In the genomic region with DNA sequence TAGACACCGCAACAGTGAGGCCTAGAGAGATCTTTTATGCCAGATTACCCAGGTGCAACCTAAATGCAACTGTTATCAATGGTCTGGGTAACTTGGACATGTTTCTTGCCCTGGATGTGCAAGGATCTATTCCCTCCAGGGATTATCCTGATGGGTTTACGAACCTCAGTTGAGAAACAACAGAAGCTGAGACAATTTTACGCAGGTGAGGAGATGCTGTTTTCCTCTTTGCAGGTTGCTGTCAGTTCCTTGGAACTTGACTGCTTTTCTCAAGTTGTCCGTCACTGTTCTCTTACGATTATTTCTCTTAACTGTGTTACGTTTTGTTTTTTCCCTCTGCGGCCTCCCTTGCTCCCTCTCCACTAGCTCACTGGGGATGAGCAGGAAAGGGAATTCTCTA, we compare ENCODE assay signal across 8 cellular contexts. TPM values are rescaled to one million over a fixed set of nuclear protein-coding genes. Genes with fewer than 3 reads are reported as not detected.
A peak's percentile ranks its signal among the peaks of the same experiment; 100 is the strongest.
DNase-seq lines count a peak whose midpoint lies in the region; ATAC-seq, FAIRE-seq and TF ChIP-seq lines count a peak whose summit lies in the region.

No MANE protein-coding gene starts in this region.

- ATAC-seq in SK-N-SH treated with all-trans-retinoic acid at 6 μM for 48 hours (no peak), GM21717 (IDR thresholded peaks at IDR 0.05; ENCODE audit: unreplicated experiment) (no peak)

- H3K4me2 ChIP-seq in SK-N-SH (peak overlapping the region; percentile 81), keratinocyte (ENCODE audit: control insufficient read depth, extremely low read depth, insufficient read depth, low read depth, low read length) (peak overlapping the region; percentile 91)

- H2AFZ ChIP-seq in SK-N-SH (ENCODE audit: low read depth) (no peak overlapping the region), keratinocyte (ENCODE audit: control insufficient read depth, low read length) (no peak overlapping the region)

- H3K4me1 ChIP-seq in SK-N-SH (ENCODE audit: control insufficient read depth in 1 of 2, insufficient read depth in 2 of 2, low read depth in 1 of 2, low read length in 1 of 2) (peaks cover 23 to 49% of the 10 kb centered on the region in 2 experiments; a peak in 3 of 4 replicates), keratinocyte (ENCODE audit: control insufficient read depth, extremely low read depth, insufficient read depth, low read length) (peaks cover 39% of the 10 kb centered on the region), stomach smooth muscle (ENCODE audit: control insufficient read depth, insufficient read depth, low read length) (peaks cover 26% of the 10 kb centered on the region)

- H3K4me3 Mint-ChIP-seq in activated naive CD8-positive, alpha-beta T cell treated with anti-CD3 and anti-CD28 coated beads for 36 hours: peak overlapping the region; percentile 88

- no peaks in the 10 kb centered on the region for H3K9me1 ChIP-seq in keratinocyte (ENCODE audit: control insufficient read depth, extremely low read depth, insufficient read depth, low read length)

- peaks cover 48 to 50% of the 10 kb centered on the region in 2 experiments for H3K36me3 ChIP-seq in SK-N-SH (replicated peaks in 1 of 2; ENCODE audit: control insufficient read depth in 1 of 2, insufficient read depth in 2 of 2, low read length in 1 of 2)
- H3K36me3 ChIP-seq in keratinocyte (ENCODE audit: control insufficient read depth in 2 of 2, extremely low read depth in 1 of 2, insufficient read depth in 2 of 2, low read length in 2 of 2): no peaks in the 10 kb centered on the region
- peaks cover 2 to 3% of the 10 kb centered on the region in 2 donors for H3K36me3 ChIP-seq in stomach smooth muscle (ENCODE audit: control insufficient read depth in 2 of 2, insufficient read depth in 2 of 2, low read length in 2 of 2)

- H3K27me3 Mint-ChIP-seq in activated naive CD8-positive, alpha-beta T cell treated with anti-CD3 and anti-CD28 coated beads for 36 hours: no peaks in the 10 kb centered on the region

- DNase-seq in SK-N-SH: no peak
- DNase-seq in activated naive CD8-positive, alpha-beta T cell treated with anti-CD3 and anti-CD28 coated beads for 36 hours: no peak
- DNase-seq in keratinocyte (ENCODE audit: low read depth, low spot score): no peak
- DNase-seq in stimulated activated naive CD4-positive, alpha-beta T cell treated with Interleukin-2 at 50 U/mL for 16 hours (lab: John Stamatoyannopoulos, UW): no peak
- DNase-seq in GDM1 (lab: John Stamatoyannopoulos, UW): no peak

- H4K20me1 ChIP-seq in SK-N-SH (ENCODE audit: insufficient read depth) (peaks cover 54% of the 10 kb centered on the region), keratinocyte (ENCODE audit: control insufficient read depth, extremely low read depth, insufficient read depth, low read length) (peaks cover 14% of the 10 kb centered on the region)

- H3K9me3 Mint-ChIP-seq in activated naive CD8-positive, alpha-beta T cell treated with anti-CD3 and anti-CD28 coated beads for 36 hours: peaks cover 11% of the 10 kb centered on the region

- H3K9me3 ChIP-seq in SK-N-SH: no peaks in the 10 kb centered on the region
- H3K9me3 ChIP-seq in keratinocyte (ENCODE audit: control insufficient read depth, low read depth, low read length): no peaks in the 10 kb centered on the region
- no peaks in the 10 kb centered on the region for H3K9me3 ChIP-seq in stomach smooth muscle (ENCODE audit: control insufficient read depth in 2 of 2, low read length in 2 of 2)

- peaks cover 77% of the 10 kb centered on the region for H3K79me2 ChIP-seq in SK-N-SH (ENCODE audit: insufficient read depth)
- H3K79me2 ChIP-seq in keratinocyte (ENCODE audit: control insufficient read depth, insufficient read depth, low read length): peaks cover 60% of the 10 kb centered on the region

- no peak for TF ChIP-seq EP300 in SK-N-SH (IDR thresholded peaks at IDR 0.05; ENCODE audit: borderline replicate concordance in 1 of 2, low read depth in 1 of 2, low read length in 1 of 2)

- H3K27ac ChIP-seq in SK-N-SH (ENCODE audit: low read depth in 2 of 2, low read length in 1 of 2) (peak overlapping the region in 1 of 2 experiments; percentile 79; a peak in 3 of 4 replicates), keratinocyte (ENCODE audit: control insufficient read depth, insufficient read depth, low read length) (peak overlapping the region; percentile 79), stomach smooth muscle (ENCODE audit: low read length) (peak overlapping the region; percentile 89)

- dilution Hi-C loops in keratinocyte (cut with MboI; ENCODE audit: extremely low pct_ligation_motif_present, low sequenced_read_pairs): no loop called here

- H3K9ac ChIP-seq in SK-N-SH (peak overlapping the region; percentile 79), keratinocyte (ENCODE audit: control insufficient read depth, extremely low read depth, insufficient read depth, low read length) (peak overlapping the region; percentile 88), stomach smooth muscle (ENCODE audit: low read length in 2 of 2) (peak overlapping the region; percentile 75 to 93)

- peaks cover 54% of the 10 kb centered on the region for H3K36me3 Mint-ChIP-seq in activated naive CD8-positive, alpha-beta T cell treated with anti-CD3 and anti-CD28 coated beads for 36 hours

- 20% methylated on average over 7 of the region's 7 CpGs for WGBS in SK-N-SH (ENCODE audit: low lambda C conversion rate)

- TF ChIP-seq RAD21 in SK-N-SH (IDR thresholded peaks at IDR 0.05; ENCODE audit: low read length): no peak

- H3K27me3 ChIP-seq in SK-N-SH (ENCODE audit: insufficient read depth): no peaks in the 10 kb centered on the region
- no peaks in the 10 kb centered on the region for H3K27me3 ChIP-seq in keratinocyte (ENCODE audit: control insufficient read depth, extremely low read depth, insufficient read depth, low read length)
- no peaks in the 10 kb centered on the region for H3K27me3 ChIP-seq in stomach smooth muscle (ENCODE audit: control insufficient read depth in 1 of 2, insufficient read depth in 2 of 2, low read length in 2 of 2)

- peak overlapping the region; percentile 88 for H3K27ac Mint-ChIP-seq in activated naive CD8-positive, alpha-beta T cell treated with anti-CD3 and anti-CD28 coated beads for 36 hours

- TF ChIP-seq CTCF in SK-N-SH (IDR thresholded peaks at IDR 0.05): no peak
- no peak for TF ChIP-seq CTCF in keratinocyte (optimal IDR thresholded peaks at IDR 0.05 in 1 of 3, IDR thresholded peaks at IDR 0.05 in 1 of 3, conservative IDR thresholded peaks at IDR 0.05 in 1 of 3; ENCODE audit: extremely low read depth in 1 of 3, insufficient read depth in 2 of 3, low read length in 3 of 3)

- no peaks in the 10 kb centered on the region for H3K9me2 ChIP-seq in SK-N-SH

- CTCF ChIA-PET in SK-N-SH (lab: Yijun Ruan, JAX): interaction anchor here (1.0 to 2.5 kb wide), 4 partner anchors 27 to 252 kb away, joined by 3 to 12 read pairs (median 7); a partner anchor contains a TSS

- peaks cover 43% of the 10 kb centered on the region for H3F3A ChIP-seq in SK-N-SH (replicated peaks; ENCODE audit: insufficient read depth)

- peaks cover 60% of the 10 kb centered on the region for H3K4me1 Mint-ChIP-seq in activated naive CD8-positive, alpha-beta T cell treated with anti-CD3 and anti-CD28 coated beads for 36 hours

- H3K4me3 ChIP-seq in SK-N-SH (ENCODE audit: low read depth in 2 of 2, low read length in 1 of 2) (peak overlapping the region; percentile 72 to 87), keratinocyte (ENCODE audit: control insufficient read depth in 2 of 3, extremely low read depth in 1 of 3, insufficient read depth in 2 of 3, low read depth in 1 of 3, low read length in 3 of 3) (peak overlapping the region; percentile 61 to 78 (median 68)), stomach smooth muscle (ENCODE audit: low read length in 2 of 2) (peak overlapping the region; percentile 61 to 92)

- FAIRE-seq in keratinocyte (lab: Jason Lieb, UNC): no peak

- POLR2A ChIA-PET in SK-N-SH (lab: Yijun Ruan, JAX): interaction anchor here (0.8 to 1.9 kb wide), 5 partner anchors 38 to 683 kb away, joined by 3 to 4 read pairs (median 3); a partner anchor contains a TSS

TF ChIP-seq in SK-N-SH, 30 proteins besides CTCF, POLR2A, EP300 and RAD21 (continues in another document):
- TF ChIP-seq TEAD4 (IDR thresholded peaks at IDR 0.05; ENCODE audit: borderline replicate concordance, insufficient read depth) (no peak), RXRA (IDR thresholded peaks at IDR 0.05; ENCODE audit: borderline replicate concordance, low read depth) (no peak), MEF2A (IDR thresholded peaks at IDR 0.05; ENCODE audit: borderline replicate concordance, low read depth) (no peak)

TF ChIP-seq in SK-N-SH treated with all-trans-retinoic acid at 6 μM for 48 hours, 23 proteins besides CTCF, POLR2A, EP300 and RAD21 (continues in another document):
- TF ChIP-seq CSDC2 (CRISPR knock-in tag; IDR thresholded peaks at IDR 0.05): no peak

RNA-seq across cellular contexts. Expression of a gene that starts 1.4 kb away (rescaled TPM):
- polyA plus RNA-seq in SK-N-SH (2012; rRNA removed): 4.1 and 4.8 TPM in 2 replicates
- polyA plus RNA-seq in SK-N-SH (2012; cell fraction: cytosol; rRNA removed): 7.9 and 8.7 TPM in 2 replicates
- polyA plus RNA-seq in SK-N-SH (2012; cell fraction: nucleus; rRNA removed): 3.3 and 5.1 TPM in 2 replicates
- 10 to 100 TPM; 30.1 to 31.5 TPM for total RNA-seq in activated naive CD8-positive, alpha-beta T cell treated with anti-CD3 and anti-CD28 coated beads for 36 hours
- polyA plus RNA-seq in keratinocyte: 5.1 to 7.7 TPM (median 5.7 TPM) in 3 replicates
- polyA plus RNA-seq in keratinocyte (2011; ENCODE audit: low read depth): 6.2 TPM
- polyA plus RNA-seq in keratinocyte (2011; cell fraction: cytosol; rRNA removed): 5.3 and 9.5 TPM in 2 replicates
- polyA plus RNA-seq in keratinocyte (2011; cell fraction: nucleus; rRNA removed): 8.4 and 10.7 TPM in 2 replicates
- polyA plus RNA-seq in keratinocyte (2012; ENCODE audit: low replicate concordance): 11.6 and 12.4 TPM in 2 replicates
- 3.9 to 9.6 TPM (median 4.3 TPM) in 3 replicates for polyA minus RNA-seq in keratinocyte
- polyA minus RNA-seq in keratinocyte (2011; cell fraction: cytosol; rRNA and poly(A)+ RNA removed): 10.7 TPM
- 9.0 and 17.5 TPM in 2 replicates for polyA minus RNA-seq in keratinocyte (2011; cell fraction: nucleus; rRNA and poly(A)+ RNA removed)

RNA-seq across cellular contexts. Expression of a gene that starts 36.1 kb away (rescaled TPM):
- polyA plus RNA-seq in SK-N-SH (2012; rRNA removed) (207 and 389 TPM in 2 replicates), keratinocyte (62.6 to 139 TPM (median 131 TPM) in 3 replicates)
- 318 and 348 TPM in 2 replicates for polyA plus RNA-seq in SK-N-SH (2012; cell fraction: cytosol; rRNA removed)
- polyA plus RNA-seq in SK-N-SH (2012; cell fraction: nucleus; rRNA removed): 80.0 and 111 TPM in 2 replicates
- total RNA-seq in activated naive CD8-positive, alpha-beta T cell treated with anti-CD3 and anti-CD28 coated beads for 36 hours: 100 to 1,000 TPM; 291 to 305 TPM
- polyA plus RNA-seq in keratinocyte (2011; ENCODE audit: low read depth): 54.4 TPM
- 79.9 and 107 TPM in 2 replicates for polyA plus RNA-seq in keratinocyte (2011; cell fraction: cytosol; rRNA removed)
- 30.9 and 39.7 TPM in 2 replicates for polyA plus RNA-seq in keratinocyte (2011; cell fraction: nucleus; rRNA removed)
- polyA plus RNA-seq in keratinocyte (2012; ENCODE audit: low replicate concordance): 58.6 and 129 TPM in 2 replicates
- polyA minus RNA-seq in keratinocyte: 47.6 to 84.5 TPM (median 48.3 TPM) in 3 replicates
- polyA minus RNA-seq in keratinocyte (2011; cell fraction: cytosol; rRNA and poly(A)+ RNA removed): 26.1 TPM
- polyA minus RNA-seq in keratinocyte (2011; cell fraction: nucleus; rRNA and poly(A)+ RNA removed): 7.8 and 23.9 TPM in 2 replicates
